In genomic region chr5:80091792-80092192, GRCh38 we compare ENCODE assay signal across 8 cellular contexts. TPM values are rescaled to one million over a fixed set of nuclear protein-coding genes. Genes with fewer than 3 reads are reported as not detected.
A peak's percentile ranks its signal among the peaks of the same experiment; 100 is the strongest.
DNase-seq lines count a peak whose midpoint lies in the region; ATAC-seq and TF ChIP-seq lines count a peak whose summit lies in the region.
"Not testable (repeated sequence)": the region's sequence is repeated elsewhere in the genome, so short reads cannot be mapped to it uniquely, and the experiment has no call there.

No MANE protein-coding gene starts in this region.

- peak; percentile 59 for TF ChIP-seq CTCF in brain microvascular endothelial cell (IDR thresholded peaks at IDR 0.05; ENCODE audit: low read depth, low read length, missing control alignments)
- peak; percentile 77 for TF ChIP-seq CTCF in nephron progenitor cell (IDR thresholded peaks at IDR 0.05)
- peak; percentile 80 for TF ChIP-seq CTCF in thoracic aorta (IDR thresholded peaks at IDR 0.05)

- not testable (repeated sequence) for H3K27ac ChIP-seq in brain microvascular endothelial cell, thoracic aorta

- TF ChIP-seq RAD21 in Ishikawa (IDR thresholded peaks at IDR 0.05; ENCODE audit: low read depth) = peak; percentile 88

- peaks cover 41% of the 10 kb centered on the region for H3K4me1 Mint-ChIP-seq in nephron progenitor cell

- H3K27ac Mint-ChIP-seq in nephron progenitor cell = not testable (repeated sequence)

- H3K27me3 ChIP-seq in brain microvascular endothelial cell (replicated peaks); thoracic aorta (replicated peaks; ENCODE audit: insufficient read depth): not testable (repeated sequence)

- not testable (repeated sequence) for H3K4me3 ChIP-seq in brain microvascular endothelial cell (ENCODE audit: low read depth, low read length)
- peak overlapping the region; percentile 41 for H3K4me3 ChIP-seq in thoracic aorta

- H3K27me3 Mint-ChIP-seq in nephron progenitor cell (ENCODE audit: low read depth, poor library complexity) = not testable (repeated sequence)

- H3K36me3 ChIP-seq in brain microvascular endothelial cell (replicated peaks); thoracic aorta: not testable (repeated sequence)

- intact Hi-C loops in Right ventricle myocardium superior (cut with DNase I) = loop anchor here (5.0 to 10.0 kb wide), 3 partner anchors 183 to 313 kb away; partner anchors contain the start of gene ZFYVE16

- not testable (repeated sequence) for H3K9me3 Mint-ChIP-seq in nephron progenitor cell

- not testable (repeated sequence) for TF ChIP-seq EP300 in Ishikawa (IDR thresholded peaks at IDR 0.05; ENCODE audit: borderline replicate concordance)

- H3K36me3 Mint-ChIP-seq in nephron progenitor cell (ENCODE audit: low read depth) = not testable (repeated sequence)

- not testable (repeated sequence) for H3K4me1 ChIP-seq in thoracic aorta (ENCODE audit: control insufficient read depth in 1 of 2, low read depth in 2 of 2)

- in situ Hi-C loops in brain microvascular endothelial cell (cut with HindIII; ENCODE audit: low pct_ligation_motif_present, low sequenced_read_pairs) = not testable (repeated sequence)

- not testable (repeated sequence) for H3K4me3 Mint-ChIP-seq in nephron progenitor cell

- DNase-seq in DMS53 (lab: John Stamatoyannopoulos, UW) (peak; percentile 74), NCI-H748 (lab: John Stamatoyannopoulos, UW; ENCODE audit: unreplicated experiment) (peak; percentile 63), brain microvascular endothelial cell (peak; percentile 40), Right ventricle myocardium superior (peak; percentile 51), nephron progenitor cell (peak; percentile 18)
- peak; percentile 33 for DNase-seq in activated CD4-positive, CD25-positive, alpha-beta regulatory T cell treated with anti-CD3 and anti-CD28 coated beads, Interleukin-2, amount 50 U/mL, for 16 hours (ENCODE audit: low read depth, low spot score)
- not testable (repeated sequence) for DNase-seq in thoracic aorta (ENCODE audit: low spot score)

- ATAC-seq in Right ventricle myocardium superior (ENCODE audit: poor library complexity) (peak; percentile 80), thoracic aorta (ENCODE audit: insufficient number of reproducible peaks, low FRiP score, low read depth) (peak; percentile 56)

- not testable (repeated sequence) for H3K9me3 ChIP-seq in thoracic aorta

RNA-seq across cellular contexts. Expression of gene THBS4, which starts 56.6 kb away (rescaled TPM):
- 24.6 TPM for total RNA-seq in Right ventricle myocardium superior
- 10 to 100 TPM in 1 of 2 donors, 1 to 10 TPM in 1; 7.2 to 13.5 TPM for total RNA-seq in thoracic aorta
